ENCODE assay signal across 10 cellular contexts in genomic region chr6:40205801-40206200, GRCh38.
"Had no signal": no experiment of that assay in that cellular context is flagged by ENCODE, and none has a peak within 500 bp of the region (broad histone marks: within the 10 kb centered on the region; RNA-seq: fewer than 3 reads in every experiment).

No MANE protein-coding gene starts in this region.

- H3K9ac ChIP-seq: GM23248 had no signal

- ATAC-seq: GM23338, HCT116 had no signal

- H3K4me2 ChIP-seq: GM23338 had no signal

- FAIRE-seq: H54 had no signal

- H2AFZ ChIP-seq: GM23248, GM23338 had no signal

- H3K4me1 ChIP-seq: HAP-1 had no signal

- H3K9me3 ChIP-seq: HAP-1 had no signal

- H3K4me3 ChIP-seq: GM23248, GM23338, HAP-1 had no signal

- H3K36me3 ChIP-seq: HAP-1 had no signal

- H3K27ac ChIP-seq: GM23248 had no signal

- DNase-seq: GM23248, GOT3, H7, H9, HCEC 1CT, HFFc6 had no signal
